Comparison of ENCODE assay signal across 9 cellular contexts in the genomic region with DNA sequence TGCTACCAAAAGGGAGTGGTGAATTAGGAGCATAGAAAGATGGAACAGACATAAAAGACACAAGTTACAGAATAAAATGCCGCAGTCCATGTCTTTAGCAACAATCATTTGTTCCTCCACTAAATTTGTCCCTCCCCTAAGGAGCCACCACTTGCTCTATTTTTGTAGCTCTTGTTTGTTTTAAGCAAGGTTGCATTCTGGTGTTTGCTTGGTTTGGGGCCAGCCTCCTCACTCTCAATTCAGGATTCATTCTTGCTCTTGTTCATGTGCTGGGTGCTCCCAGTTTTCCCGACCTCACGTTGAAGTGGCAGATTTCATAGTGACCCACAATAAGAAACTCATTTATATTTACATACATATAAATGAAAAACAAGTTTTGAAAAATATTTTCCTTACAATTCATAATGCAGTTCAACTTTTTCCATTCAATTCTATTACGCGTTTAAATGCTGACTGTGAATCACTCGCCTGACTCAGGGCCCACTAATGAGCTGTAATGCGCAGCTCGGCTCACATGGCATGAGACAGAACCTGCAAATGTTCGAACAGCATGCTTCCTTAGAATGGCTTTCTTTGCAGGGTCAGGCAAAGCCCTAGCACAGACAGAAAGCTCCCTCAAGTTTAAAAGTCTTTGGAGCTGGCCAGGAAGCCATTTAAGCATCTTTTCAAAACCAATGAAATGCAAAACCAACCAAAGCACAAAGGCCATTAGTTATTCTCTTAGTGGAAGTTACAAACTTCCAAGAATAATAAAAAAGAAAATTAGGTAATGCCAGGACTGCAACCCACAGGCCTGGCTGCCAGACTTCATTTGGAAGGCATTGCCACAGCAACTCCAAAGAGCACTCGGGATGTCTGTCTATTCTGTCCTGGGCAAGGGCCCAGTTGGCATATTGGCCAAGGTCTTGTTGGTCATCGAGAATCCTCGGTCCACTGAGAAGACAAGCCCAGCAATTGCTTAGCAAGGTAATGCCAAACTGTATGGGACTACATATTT. TPM values are rescaled to one million over a fixed set of nuclear protein-coding genes. Genes with fewer than 3 reads are reported as not detected.
A peak's percentile ranks its signal among the peaks of the same experiment; 100 is the strongest.
DNase-seq lines count a peak whose midpoint lies in the region; ATAC-seq and TF ChIP-seq lines count a peak whose summit lies in the region.
"Had no signal": no experiment of that assay in that cellular context is flagged by ENCODE, and none has a peak within 500 bp of the region (broad histone marks: within the 10 kb centered on the region; RNA-seq: fewer than 3 reads in every experiment).

No MANE protein-coding gene starts in this region.

- peaks cover 11 to 24% of the 10 kb centered on the region in 2 donors for H3K36me3 Mint-ChIP-seq in activated naive CD4-positive, alpha-beta T cell treated with anti-CD3 and anti-CD28 coated beads, Interleukin-2, amount 50 U/mL, for 72 hours

- H3K9me3 Mint-ChIP-seq in activated naive CD4-positive, alpha-beta T cell treated with anti-CD3 and anti-CD28 coated beads, Interleukin-2, amount 50 U/mL, for 72 hours: peaks cover 4 to 7% of the 10 kb centered on the region in 2 donors

- no peak for TF ChIP-seq CTCF in omental fat pad (IDR thresholded peaks at IDR 0.05)

- no peak overlapping the region for H3K27ac Mint-ChIP-seq in activated naive CD4-positive, alpha-beta T cell treated with anti-CD3 and anti-CD28 coated beads, Interleukin-2, amount 50 U/mL, for 72 hours
- H3K27ac Mint-ChIP-seq: memory B cell had no signal

- DNase-seq in DMS79 (lab: John Stamatoyannopoulos, UW): peak; percentile 32
- peak; percentile 91 for DNase-seq in RKO (ENCODE audit: low spot score)
- DNase-seq in fibroblast of peridontal ligament (ENCODE audit: extremely low read depth): peak; percentile 90
- DNase-seq in omental fat pad (ENCODE audit: low spot score): no peak
- DNase-seq in activated naive CD4-positive, alpha-beta T cell treated with anti-CD3 and anti-CD28 coated beads, Interleukin-2, amount 50 U/mL, for 72 hours (ENCODE audit: low spot score in 2 of 2): no peak
- no peak for DNase-seq in NCI-H1092 treated with DMSO at 0.1 percent for 48 hours (lab: John Stamatoyannopoulos, UW)

- ATAC-seq in omental fat pad (ENCODE audit: low FRiP score): peak; percentile 83
- ATAC-seq in HG03520 (IDR thresholded peaks at IDR 0.05; ENCODE audit: unreplicated experiment): no peak
- ATAC-seq in activated naive CD4-positive, alpha-beta T cell treated with anti-CD3 and anti-CD28 coated beads, Interleukin-2, amount 50 U/mL, for 72 hours: no peak
- no peak for ATAC-seq in GM18858 (IDR thresholded peaks at IDR 0.05; ENCODE audit: unreplicated experiment)

RNA-seq across cellular contexts. Expression of gene RETREG1, which starts 41.7 kb away (rescaled TPM):
- 10 to 100 TPM; 22.5 to 73.3 (median 43.6) TPM for total RNA-seq in omental fat pad
- total RNA-seq in activated naive CD4-positive, alpha-beta T cell treated with anti-CD3 and anti-CD28 coated beads, Interleukin-2, amount 50 U/mL, for 72 hours: 10 to 100 TPM in 1 of 2 donors, 1 to 10 TPM in 1; 7.4 to 26.5 TPM

Comparison
In these comparisons a context has a peak if more than half of its experiments do, and no peak if none do; other contexts are left out.
1. DNase-seq: peak in DMS79 (single experiment), RKO (single experiment) and fibroblast of peridontal ligament (single experiment); none in omental fat pad (single experiment), activated naive CD4-positive, alpha-beta T cell treated with anti-CD3 and anti-CD28 coated beads, Interleukin-2, amount 50 U/mL, for 72 hours (0 of 2) and NCI-H1092 treated with DMSO at 0.1 percent for 48 hours (single experiment).